ENCODE assay signal across 8 cellular contexts in genomic region chr5:172959824-172960799, GRCh38. TPM values are rescaled to one million over a fixed set of nuclear protein-coding genes. Genes with fewer than 3 reads are reported as not detected.
A peak's percentile ranks its signal among the peaks of the same experiment; 100 is the strongest.
DNase-seq lines count a peak whose midpoint lies in the region; ATAC-seq, FAIRE-seq and TF ChIP-seq lines count a peak whose summit lies in the region.

No MANE protein-coding gene starts in this region.

- H2AFZ ChIP-seq in mammary epithelial cell (ENCODE audit: low read depth, low read length) = peak overlapping the region; percentile 98

- H3K4me1 ChIP-seq in A549 (peaks cover 41% of the 10 kb centered on the region), HUES64 (ENCODE audit: insufficient read depth, low read length) (no peaks in the 10 kb centered on the region), mammary epithelial cell (ENCODE audit: insufficient read depth, low read length) (peaks cover 22% of the 10 kb centered on the region), mononuclear cell (ENCODE audit: insufficient read depth, low read length) (peaks cover 17% of the 10 kb centered on the region)

- H3K27me3 ChIP-seq in HUES64 (ENCODE audit: insufficient read depth, low read length) (peaks cover 11% of the 10 kb centered on the region; the same call in 1 of the 2 replicates), mammary epithelial cell (ENCODE audit: insufficient read depth, low read length) (no peaks in the 10 kb centered on the region), mononuclear cell (ENCODE audit: insufficient read depth, low read length) (no peaks in the 10 kb centered on the region)

- H3K9ac ChIP-seq in HUES64 (ENCODE audit: low read depth, low read length) (peak overlapping the region; percentile 86), mammary epithelial cell (ENCODE audit: insufficient read depth, low read length) (peak overlapping the region; percentile 98)

- no peak for FAIRE-seq in A549 (lab: Jason Lieb, UNC)

- in situ Hi-C loops in mammary epithelial cell (cut with MboI; ENCODE audit: low sequenced_read_pairs in 2 of 2) = loop anchor here in 1 of 2 donors (25.0 kb wide), 1 partner anchor 602 kb away; no protein-coding TSS in a partner anchor

- TSS peak; percentile 34 for BruUV-seq in mammary epithelial cell (replicated peaks; lab: Mats Ljungman, UMichigan)

- no peak for TF ChIP-seq CTCF in A549 (IDR thresholded peaks at IDR 0.05)
- TF ChIP-seq CTCF in mammary epithelial cell (conservative IDR thresholded peaks at IDR 0.05 in 1 of 2, IDR thresholded peaks at IDR 0.05 in 1 of 2; ENCODE audit: extremely low read depth in 1 of 2, insufficient read depth in 1 of 2, low read depth in 1 of 2, low read length in 2 of 2) = no peak

- no peaks in the 10 kb centered on the region for H3K9me3 ChIP-seq in A549
- H3K9me3 ChIP-seq in HUES64 (ENCODE audit: insufficient read depth, low read depth, low read length) = no peaks in the 10 kb centered on the region
- H3K9me3 ChIP-seq in mammary epithelial cell (replicated peaks; ENCODE audit: insufficient read depth, low read length) = no peaks in the 10 kb centered on the region
- H3K9me3 ChIP-seq in mononuclear cell (ENCODE audit: low read depth, low read length) = no peaks in the 10 kb centered on the region

- POLR2A ChIA-PET in A549 (lab: Yijun Ruan, JAX) = interaction anchor here (0.5 to 2.4 kb wide), 7 partner anchors 11 to 245 kb away, joined by 3 to 9 read pairs (median 4); partner anchors contain the start of gene ATP6V0E1

- TF ChIP-seq RAD21 in A549 (conservative IDR thresholded peaks at IDR 0.05 in 1 of 2, IDR thresholded peaks at IDR 0.05 in 1 of 2) = no peak

- dilution Hi-C loops in mammary epithelial cell (cut with HindIII; ENCODE audit: low sequenced_read_pairs) = no loop called here

- CTCF ChIA-PET in A549 (lab: Yijun Ruan, JAX) = interaction anchor here (0.5 to 4.9 kb wide), 37 partner anchors 8 to 1278 kb away, joined by 3 to 24 read pairs (median 4); partner anchors contain the start of gene ATP6V0E1
- CTCF ChIA-PET in mammary epithelial cell (lab: Charles Lee; ENCODE audit: low non-redundant PET) = interaction anchor here (0.6 to 0.8 kb wide), 3 partner anchors 23 to 227 kb away, joined by 3 to 9 read pairs (median 4); partner anchors contain the start of gene ATP6V0E1

- H3K27ac ChIP-seq in A549 (peak overlapping the region; percentile 94 to 95), HUES64 (ENCODE audit: low read depth, low read length) (peak overlapping the region; percentile 52; the same call in 1 of the 2 replicates), mammary epithelial cell (ENCODE audit: insufficient read depth, low read depth, low read length) (peak overlapping the region; percentile 86)

- H3K4me3 ChIP-seq in A549 (peak overlapping the region; percentile 65), HUES64 (ENCODE audit: low read length) (peak overlapping the region; percentile 100), mammary epithelial cell (replicated peaks in 1 of 3; ENCODE audit: insufficient read depth in 1 of 3, low read depth in 2 of 3, low read length in 3 of 3) (peak overlapping the region; percentile 75 to 100 (median 98)), mononuclear cell (ENCODE audit: low read length) (peak overlapping the region; percentile 64)

- H3K36me3 ChIP-seq in HUES64 (ENCODE audit: insufficient read depth, low read length) (peaks cover 9% of the 10 kb centered on the region), mammary epithelial cell (ENCODE audit: insufficient read depth, low read length) (peaks cover 2% of the 10 kb centered on the region)

- intact Hi-C loops in mammary epithelial cell (cut with micrococcal nuclease) = loop anchor here (2.0 to 10.0 kb wide), 2 partner anchors 55 to 485 kb away; no protein-coding TSS in a partner anchor

- H3K4me2 ChIP-seq in A549 (peak overlapping the region; percentile 73), mammary epithelial cell (ENCODE audit: insufficient read depth, low read depth, low read length) (peak overlapping the region; percentile 79)

- no peak for TF ChIP-seq POLR2A in A549 (IDR thresholded peaks at IDR 0.05; ENCODE audit: low read length)

- no peak for TF ChIP-seq EP300 in A549 (IDR thresholded peaks at IDR 0.05)

- no peaks in the 10 kb centered on the region for H4K20me1 ChIP-seq in mammary epithelial cell (ENCODE audit: insufficient read depth, low read length)

- DNase-seq in A549 (ENCODE audit: low read depth in 1 of 2, low spot score in 1 of 2) (no peak), mammary epithelial cell (no peak)
- no peak for DNase-seq in stimulated activated CD4-positive, alpha-beta T cell treated with anti-CD3 and anti-CD28 coated beads, Interleukin-1b, Interleukin-23, amount 100 ng/mL, for 48 hours
- DNase-seq in stimulated activated naive CD4-positive, alpha-beta T cell treated with Interleukin-2 at 50 U/mL for 16 hours (lab: John Stamatoyannopoulos, UW) = no peak

- peaks cover 33% of the 10 kb centered on the region for H3K79me2 ChIP-seq in mammary epithelial cell (ENCODE audit: insufficient read depth, low read length)

- WGBS in A549 (ENCODE audit: missing lambda C conversion rate) = 49% methylated on average over 28 of the region's 28 CpGs
- WGBS in HUES64 = 17% methylated on average over 27 of the region's 28 CpGs
- 18% methylated on average over 21 of the region's 28 CpGs for WGBS in mammary epithelial cell (ENCODE audit: low coverage, missing lambda C conversion rate)

- ATAC-seq in A549 (no peak), GM19397 (IDR thresholded peaks at IDR 0.05; ENCODE audit: unreplicated experiment) (no peak), GM19023 (IDR thresholded peaks at IDR 0.05; ENCODE audit: unreplicated experiment) (no peak)

TF ChIP-seq in A549, 52 proteins besides CTCF, POLR2A, EP300 and RAD21:
- no peak for TF ChIP-seq HOXB13 (CRISPR knock-in tag; IDR thresholded peaks at IDR 0.05; ENCODE audit: low read depth)
- 0 out of 2 replicates have a peak, but pooled peaks have one; percentile 33 for TF ChIP-seq NPAS2 (CRISPR knock-in tag; IDR thresholded peaks at IDR 0.05; ENCODE audit: borderline replicate concordance)

RNA-seq across cellular contexts. Expression of gene RPL26L1, which starts 0.9 kb away (rescaled TPM):
- polyA plus RNA-seq in A549 (2011; rRNA removed) (109 and 157 TPM in 2 replicates), A549 (2017; fragmentation: RNase III; extraction: RNeasy Plus Mini Kit Qiagen cat#74134 plus additional on column Dnase treatment) (146 to 160 TPM (median 150 TPM) in 3 replicates), mammary epithelial cell (120 TPM)
- 170 and 222 TPM in 2 replicates for polyA plus RNA-seq in A549 (2012; cell fraction: cytosol; rRNA removed)
- polyA plus RNA-seq in A549 (2012; cell fraction: nucleus; rRNA removed) = 83.2 and 128 TPM in 2 replicates
- polyA minus RNA-seq in A549 (2011; rRNA and poly(A)+ RNA removed) = 62.0 and 65.1 TPM in 2 replicates
- 64.1 TPM for polyA plus RNA-seq in HUES64 (2013, experiment 1 of 2)
- 69.5 TPM for polyA plus RNA-seq in HUES64 (2013, experiment 2 of 2)
- total RNA-seq in mammary epithelial cell (10 to 100 TPM; 31.8 to 58.5 TPM), mononuclear cell (13.4 TPM)
- polyA minus RNA-seq in mammary epithelial cell = 11.9 TPM

RNA-seq across cellular contexts. Expression of gene ATP6V0E1, which starts 23.5 kb away (rescaled TPM):
- polyA plus RNA-seq in A549 (2011; rRNA removed) = 297 and 389 TPM in 2 replicates
- polyA plus RNA-seq in A549 (2012; cell fraction: cytosol; rRNA removed) = 250 and 288 TPM in 2 replicates
- 64.3 and 84.3 TPM in 2 replicates for polyA plus RNA-seq in A549 (2012; cell fraction: nucleus; rRNA removed)
- polyA plus RNA-seq in A549 (2017; fragmentation: RNase III; extraction: RNeasy Plus Mini Kit Qiagen cat#74134 plus additional on column Dnase treatment) = 323 to 344 TPM (median 328 TPM) in 3 replicates
- 107 and 112 TPM in 2 replicates for polyA minus RNA-seq in A549 (2011; rRNA and poly(A)+ RNA removed)
- 86.3 TPM for polyA plus RNA-seq in HUES64 (2013, experiment 1 of 2)
- polyA plus RNA-seq in HUES64 (2013, experiment 2 of 2) = 77.5 TPM
- total RNA-seq in mammary epithelial cell = 100 to 1,000 TPM; 147 to 154 TPM
- 213 TPM for polyA plus RNA-seq in mammary epithelial cell
- 157 TPM for polyA minus RNA-seq in mammary epithelial cell
- total RNA-seq in mononuclear cell = 61.7 TPM
